8 cellular contexts compared by ENCODE assay signal in genomic region chr4:148441624-148441985, GRCh38. TPM values are rescaled to one million over a fixed set of nuclear protein-coding genes. Genes with fewer than 3 reads are reported as not detected.
A peak's percentile ranks its signal among the peaks of the same experiment; 100 is the strongest.
DNase-seq lines count a peak whose midpoint lies in the region; ATAC-seq and TF ChIP-seq lines count a peak whose summit lies in the region.

No MANE protein-coding gene starts in this region.

- H3K4me3 Mint-ChIP-seq in progenitor cell of endocrine pancreas (ENCODE audit: low read depth), result peak overlapping the region; percentile 95

- peaks cover 60% of the 10 kb centered on the region for H3K27me3 ChIP-seq in DOHH2 (ENCODE audit: control insufficient read depth, low read length)
- peaks cover 50% of the 10 kb centered on the region for H3K27me3 ChIP-seq in RWPE2 (ENCODE audit: insufficient read depth, poor library complexity, severe bottlenecking)

- no peak overlapping the region for H3K27ac ChIP-seq in DOHH2 (ENCODE audit: low read depth, low read length)
- H3K27ac ChIP-seq in RWPE2 (ENCODE audit: poor library complexity, severe bottlenecking), result no peak overlapping the region

- H4K20me1 ChIP-seq in DOHH2 (ENCODE audit: control insufficient read depth, insufficient read depth, low read depth, low read length), result no peaks in the 10 kb centered on the region

- H3K36me3 Mint-ChIP-seq in progenitor cell of endocrine pancreas (ENCODE audit: insufficient read depth), result no peaks in the 10 kb centered on the region

- H3K9me3 Mint-ChIP-seq in progenitor cell of endocrine pancreas (ENCODE audit: low read depth), result no peaks in the 10 kb centered on the region

- ATAC-seq in RWPE2 (ENCODE audit: low read depth) (no peak), GM21825 (IDR thresholded peaks at IDR 0.05; ENCODE audit: unreplicated experiment) (no peak), HG02973 (IDR thresholded peaks at IDR 0.05; ENCODE audit: unreplicated experiment) (no peak)

- peak overlapping the region; percentile 99 for H3K4me2 ChIP-seq in DOHH2 (ENCODE audit: low read length)

- no peak for DNase-seq in RWPE2 (ENCODE audit: low spot score)
- no peak for DNase-seq in fibroblast of mammary gland (ENCODE audit: low read depth)
- no peak for DNase-seq in progenitor cell of endocrine pancreas (ENCODE audit: low spot score, unreplicated experiment)
- no peak for DNase-seq in NCI-H510A (lab: John Stamatoyannopoulos, UW)
- DNase-seq in globus pallidus (ENCODE audit: low spot score), result no peak

- peaks cover 28% of the 10 kb centered on the region for H3K4me1 ChIP-seq in DOHH2 (ENCODE audit: control insufficient read depth, low read length)
- no peaks in the 10 kb centered on the region for H3K4me1 ChIP-seq in RWPE2 (ENCODE audit: insufficient read depth, poor library complexity, severe bottlenecking)

- H3K79me2 ChIP-seq in DOHH2 (ENCODE audit: control insufficient read depth, low read length), result no peaks in the 10 kb centered on the region

- H3K36me3 ChIP-seq in DOHH2 (ENCODE audit: control insufficient read depth, low read length) (no peaks in the 10 kb centered on the region), RWPE2 (ENCODE audit: low read depth) (no peaks in the 10 kb centered on the region)

- peaks cover 19% of the 10 kb centered on the region for H3K4me1 Mint-ChIP-seq in progenitor cell of endocrine pancreas (ENCODE audit: low read depth)

- no peak for TF ChIP-seq CTCF in DOHH2 (IDR thresholded peaks at IDR 0.05; ENCODE audit: low read depth, low read length, poor library complexity, severe bottlenecking)
- no peak for TF ChIP-seq CTCF in RWPE2 (IDR thresholded peaks at IDR 0.05; ENCODE audit: poor library complexity, severe bottlenecking)
- no peak for TF ChIP-seq CTCF in fibroblast of mammary gland (conservative IDR thresholded peaks at IDR 0.05; ENCODE audit: control insufficient read depth, insufficient read depth, low read depth, low read length)
- no peak for TF ChIP-seq CTCF in progenitor cell of endocrine pancreas (IDR thresholded peaks at IDR 0.05; ENCODE audit: unreplicated experiment)

- no peaks in the 10 kb centered on the region for H3F3A ChIP-seq in DOHH2 (ENCODE audit: control insufficient read depth, insufficient read depth)

- peak overlapping the region; percentile 89 for H3K4me3 ChIP-seq in DOHH2 (ENCODE audit: low read length)
- H3K4me3 ChIP-seq in RWPE2 (ENCODE audit: severe bottlenecking), result peak overlapping the region; percentile 48
- H3K4me3 ChIP-seq in fibroblast of mammary gland (ENCODE audit: control insufficient read depth, low read depth, low read length), result peak overlapping the region; percentile 82

- H3K27me3 Mint-ChIP-seq in progenitor cell of endocrine pancreas, result peaks cover 42% of the 10 kb centered on the region

- peak overlapping the region; percentile 54 for H3K27ac Mint-ChIP-seq in progenitor cell of endocrine pancreas

- H3K9me3 ChIP-seq in DOHH2 (ENCODE audit: control insufficient read depth, insufficient read depth, low read length) (no peaks in the 10 kb centered on the region), RWPE2 (ENCODE audit: severe bottlenecking) (no peaks in the 10 kb centered on the region)

- H3K9me2 ChIP-seq in DOHH2 (replicated peaks; ENCODE audit: control insufficient read depth, low read length), result no peaks in the 10 kb centered on the region

RNA-seq across cellular contexts. Expression of gene NR3C2, which starts 0.6 kb away (rescaled TPM):
- total RNA-seq in progenitor cell of endocrine pancreas, result 2.7 and 3.4 TPM in 2 replicates
